ENCODE assay signal across 23 cellular contexts in genomic region chr2:126891681-126892500, GRCh38. TPM values are rescaled to one million over a fixed set of nuclear protein-coding genes. Genes with fewer than 3 reads are reported as not detected.
A peak's percentile ranks its signal among the peaks of the same experiment; 100 is the strongest.
DNase-seq lines count a peak whose midpoint lies in the region; ATAC-seq, FAIRE-seq and TF ChIP-seq lines count a peak whose summit lies in the region.
"Had no signal": no experiment of that assay in that cellular context is flagged by ENCODE, and none has a peak within 500 bp of the region (broad histone marks: within the 10 kb centered on the region; RNA-seq: fewer than 3 reads in every experiment).

No MANE protein-coding gene starts in this region.

- H3K79me1 ChIP-seq in mesendoderm (ENCODE audit: low read length) = no peaks in the 10 kb centered on the region

- FAIRE-seq in urothelium cell line (lab: Jason Lieb, UNC) = peak; percentile 46
- FAIRE-seq: A549 had no signal

- no peak overlapping the region for H3K9ac ChIP-seq in mesendoderm (ENCODE audit: low read length)
- H3K9ac ChIP-seq: BLaER1 had no signal

- no peak overlapping the region for H3K4me2 ChIP-seq in mesendoderm (ENCODE audit: low read length)
- H3K4me2 ChIP-seq: A549, BLaER1 had no signal

- WGBS in body of pancreas, 2 donors = 35 to 40% methylated on average over 6 to 10 of the region's 10 CpGs
- WGBS in mesendoderm (ENCODE audit: extremely low coverage, insufficient coverage, low lambda C conversion rate) = no CpG with 5 or more reads among the region's 10 CpGs

- H3K27ac Mint-ChIP-seq in activated CD4-positive, alpha-beta memory T cell treated with anti-CD3 and anti-CD28 coated beads, Interleukin-2, amount 10 ng/mL, durations not matched to agents 7 days and 5 days = no peak overlapping the region
- no peak overlapping the region for H3K27ac Mint-ChIP-seq in activated CD4-positive, alpha-beta memory T cell treated with anti-CD3 and anti-CD28 coated beads for 36 hours
- H3K27ac Mint-ChIP-seq: activated CD4-positive, alpha-beta T cell treated with anti-CD3 and anti-CD28 coated beads, Interleukin-2, amount 10 ng/mL, durations not matched to agents 7 days and 5 days; effector memory CD8-positive, alpha-beta T cell; T-helper 1 cell treated with Interleukin-12 subunit alpha and Interleukin-12 subunit beta and Interleukin-4 antibody, amounts not matched to agents 30 μg/mL and 1 μg/mL, for 36 hours had no signal

- ATAC-seq in body of pancreas (peak; percentile 80), GM21423 (IDR thresholded peaks at IDR 0.05; ENCODE audit: unreplicated experiment) (no peak), GM19351 (IDR thresholded peaks at IDR 0.05; ENCODE audit: unreplicated experiment) (no peak)
- ATAC-seq: A549; effector memory CD8-positive, alpha-beta T cell; left ventricle myocardium superior; mucosa of descending colon had no signal

- no peak overlapping the region for H3K4me3 ChIP-seq in body of pancreas
- no peak overlapping the region for H3K4me3 ChIP-seq in mesendoderm (ENCODE audit: low read length)
- no peak overlapping the region for H3K4me3 ChIP-seq in foreskin fibroblast (ENCODE audit: low read depth in 1 of 2, low read length in 2 of 2)
- H3K4me3 ChIP-seq: A549, BLaER1, HAP-1, mucosa of descending colon, upper lobe of left lung had no signal

- intact Hi-C loops in activated CD4-positive, alpha-beta memory T cell treated with anti-CD3 and anti-CD28 coated beads for 36 hours (cut with micrococcal nuclease) = no loop called here
- intact Hi-C loops in body of pancreas (cut with DNase I) = no loop called here

- no peaks in the 10 kb centered on the region for H3K9me3 ChIP-seq in body of pancreas
- H3K9me3 ChIP-seq: A549, BLaER1, HAP-1, mucosa of descending colon, upper lobe of left lung had no signal

- H2BK5ac ChIP-seq in mesendoderm (ENCODE audit: low read length) = no peak overlapping the region

- no peak overlapping the region for H3K4ac ChIP-seq in mesendoderm (ENCODE audit: low read depth, low read length)

- no peak overlapping the region for H2BK15ac ChIP-seq in mesendoderm (replicated peaks; ENCODE audit: low read depth)

- H2AK5ac ChIP-seq in mesendoderm (ENCODE audit: low read length) = no peak overlapping the region

- H3K4me1 Mint-ChIP-seq in activated CD4-positive, alpha-beta memory T cell treated with anti-CD3 and anti-CD28 coated beads, Interleukin-2, amount 10 ng/mL, durations not matched to agents 7 days and 5 days = no peaks in the 10 kb centered on the region
- H3K4me1 Mint-ChIP-seq in activated CD4-positive, alpha-beta memory T cell treated with anti-CD3 and anti-CD28 coated beads for 36 hours (ENCODE audit: low read depth) = no peaks in the 10 kb centered on the region
- H3K4me1 Mint-ChIP-seq: activated CD4-positive, alpha-beta T cell treated with anti-CD3 and anti-CD28 coated beads, Interleukin-2, amount 10 ng/mL, durations not matched to agents 7 days and 5 days had no signal

- POLR2A ChIA-PET in activated CD4-positive, alpha-beta memory T cell treated with anti-CD3 and anti-CD28 coated beads, Interleukin-2, amount 10 ng/mL, durations not matched to agents 7 days and 5 days (lab: Charles Lee) = no interaction called here
- POLR2A ChIA-PET in activated CD4-positive, alpha-beta memory T cell treated with anti-CD3 and anti-CD28 coated beads for 36 hours (lab: Charles Lee) = no interaction called here

- H3K27me3 ChIP-seq in body of pancreas (no peaks in the 10 kb centered on the region), mesendoderm (ENCODE audit: insufficient read depth, low read length, poor library complexity) (no peaks in the 10 kb centered on the region)
- H3K27me3 ChIP-seq: BLaER1, upper lobe of left lung had no signal

- no peak overlapping the region for H2BK120ac ChIP-seq in mesendoderm (ENCODE audit: low read depth, low read length)

- H3K36me3 ChIP-seq in body of pancreas (replicated peaks in 1 of 2; ENCODE audit: insufficient read depth in 1 of 2, low read depth in 2 of 2) (no peaks in the 10 kb centered on the region), mesendoderm (ENCODE audit: control insufficient read depth, insufficient read depth, low read length) (no peaks in the 10 kb centered on the region)
- H3K36me3 ChIP-seq: BLaER1, HAP-1, upper lobe of left lung had no signal

- no peaks in the 10 kb centered on the region for H3K79me2 ChIP-seq in mesendoderm (ENCODE audit: control insufficient read depth, insufficient read depth, low read length)

- H3K27ac ChIP-seq in body of pancreas (peak overlapping the region in 3 of 4 donors; percentile 3 to 60 (median 52)), mesendoderm (ENCODE audit: low read depth, low read length) (no peak overlapping the region)
- H3K27ac ChIP-seq: A549, BLaER1, upper lobe of left lung had no signal

- H3K36me3 Mint-ChIP-seq in activated CD4-positive, alpha-beta memory T cell treated with anti-CD3 and anti-CD28 coated beads, Interleukin-2, amount 10 ng/mL, durations not matched to agents 7 days and 5 days (ENCODE audit: low read depth) = no peaks in the 10 kb centered on the region
- H3K36me3 Mint-ChIP-seq in activated CD4-positive, alpha-beta memory T cell treated with anti-CD3 and anti-CD28 coated beads for 36 hours = no peaks in the 10 kb centered on the region

- CTCF ChIA-PET in activated CD4-positive, alpha-beta memory T cell treated with anti-CD3 and anti-CD28 coated beads, Interleukin-2, amount 10 ng/mL, durations not matched to agents 7 days and 5 days (lab: Charles Lee) = no interaction called here
- CTCF ChIA-PET in activated CD4-positive, alpha-beta memory T cell treated with anti-CD3 and anti-CD28 coated beads for 36 hours (lab: Charles Lee) = no interaction called here

- DNase-seq in activated CD4-positive, alpha-beta memory T cell treated with anti-CD3 and anti-CD28 coated beads, Interleukin-2, amount 10 ng/mL, durations not matched to agents 7 days and 5 days = peak; percentile 9
- no peak for DNase-seq in activated CD4-positive, alpha-beta memory T cell treated with anti-CD3 and anti-CD28 coated beads for 36 hours
- DNase-seq in body of pancreas (peak; percentile 40 to 66 (median 63)), mesendoderm (peak; percentile 50), urothelium cell line (ENCODE audit: low spot score) (peak; percentile 56), foreskin fibroblast (no peak)
- DNase-seq: activated CD4-positive, alpha-beta T cell treated with anti-CD3 and anti-CD28 coated beads, Interleukin-2, amount 10 ng/mL, durations not matched to agents 7 days and 5 days; amygdala; effector memory CD8-positive, alpha-beta T cell; EL; left ventricle myocardium superior; mucosa of descending colon; NCI-H1105 treated with DMSO at 0.1 percent for 48 hours; NCI-H226 had no signal

- no peak overlapping the region for H4K8ac ChIP-seq in mesendoderm (ENCODE audit: low read depth, low read length)

- H3K18ac ChIP-seq in mesendoderm (ENCODE audit: low read length) = no peak overlapping the region

- no peak overlapping the region for H4K5ac ChIP-seq in mesendoderm (ENCODE audit: low read length)

- no peak overlapping the region for H3K56ac ChIP-seq in mesendoderm (ENCODE audit: low read length)

- H3K9me3 Mint-ChIP-seq in activated CD4-positive, alpha-beta memory T cell treated with anti-CD3 and anti-CD28 coated beads, Interleukin-2, amount 10 ng/mL, durations not matched to agents 7 days and 5 days = no peaks in the 10 kb centered on the region
- H3K9me3 Mint-ChIP-seq in activated CD4-positive, alpha-beta memory T cell treated with anti-CD3 and anti-CD28 coated beads for 36 hours = no peaks in the 10 kb centered on the region
- H3K9me3 Mint-ChIP-seq: activated CD4-positive, alpha-beta T cell treated with anti-CD3 and anti-CD28 coated beads, Interleukin-2, amount 10 ng/mL, durations not matched to agents 7 days and 5 days; effector memory CD8-positive, alpha-beta T cell; T-helper 1 cell treated with Interleukin-12 subunit alpha and Interleukin-12 subunit beta and Interleukin-4 antibody, amounts not matched to agents 30 μg/mL and 1 μg/mL, for 36 hours had no signal

- TF ChIP-seq CTCF in body of pancreas (IDR thresholded peaks at IDR 0.05) = no peak
- no peak for TF ChIP-seq CTCF in foreskin fibroblast (IDR thresholded peaks at IDR 0.05; ENCODE audit: low read depth, low read length)

- no peak overlapping the region for H3K4me3 Mint-ChIP-seq in activated CD4-positive, alpha-beta memory T cell treated with anti-CD3 and anti-CD28 coated beads, Interleukin-2, amount 10 ng/mL, durations not matched to agents 7 days and 5 days
- H3K4me3 Mint-ChIP-seq in activated CD4-positive, alpha-beta memory T cell treated with anti-CD3 and anti-CD28 coated beads for 36 hours = no peak overlapping the region
- H3K4me3 Mint-ChIP-seq: activated CD4-positive, alpha-beta T cell treated with anti-CD3 and anti-CD28 coated beads, Interleukin-2, amount 10 ng/mL, durations not matched to agents 7 days and 5 days; effector memory CD8-positive, alpha-beta T cell; T-helper 1 cell treated with Interleukin-12 subunit alpha and Interleukin-12 subunit beta and Interleukin-4 antibody, amounts not matched to agents 30 μg/mL and 1 μg/mL, for 36 hours had no signal

- no peak for TF ChIP-seq POLR2A in body of pancreas (IDR thresholded peaks at IDR 0.05)

- peaks cover 1% of the 10 kb centered on the region for H3K27me3 Mint-ChIP-seq in activated CD4-positive, alpha-beta memory T cell treated with anti-CD3 and anti-CD28 coated beads, Interleukin-2, amount 10 ng/mL, durations not matched to agents 7 days and 5 days
- peaks cover 4% of the 10 kb centered on the region for H3K27me3 Mint-ChIP-seq in activated CD4-positive, alpha-beta memory T cell treated with anti-CD3 and anti-CD28 coated beads for 36 hours
- H3K27me3 Mint-ChIP-seq: activated CD4-positive, alpha-beta T cell treated with anti-CD3 and anti-CD28 coated beads, Interleukin-2, amount 10 ng/mL, durations not matched to agents 7 days and 5 days had no signal

- H3K4me1 ChIP-seq in body of pancreas (no peaks in the 10 kb centered on the region), mesendoderm (ENCODE audit: control insufficient read depth, low read depth, low read length) (no peaks in the 10 kb centered on the region)
- H3K4me1 ChIP-seq: A549, HAP-1 had no signal

- H3K23ac ChIP-seq in mesendoderm (ENCODE audit: low read length) = no peak overlapping the region

RNA-seq across cellular contexts. Expression of gene TEX51, which starts 6.8 kb away (rescaled TPM):
- total RNA-seq in activated CD4-positive, alpha-beta memory T cell treated with anti-CD3 and anti-CD28 coated beads, Interleukin-2, amount 10 ng/mL, durations not matched to agents 7 days and 5 days = not detected
- not detected for total RNA-seq in activated CD4-positive, alpha-beta memory T cell treated with anti-CD3 and anti-CD28 coated beads for 36 hours
- not detected for total RNA-seq in body of pancreas
- not detected for polyA plus RNA-seq in mesendoderm (2013, experiment 1 of 2)
- polyA plus RNA-seq in mesendoderm (2013, experiment 2 of 2) = not detected
- total RNA-seq: activated CD4-positive, alpha-beta T cell treated with anti-CD3 and anti-CD28 coated beads, Interleukin-2, amount 10 ng/mL, durations not matched to agents 7 days and 5 days; left ventricle myocardium superior; mucosa of descending colon; renal cortical epithelial cell; SK-MEL-5; upper lobe of left lung had no signal
- polyA plus RNA-seq: A549 had no signal

Comparison
In these comparisons a context has a peak if more than half of its experiments do, and no peak if none do; other contexts are left out.
1. DNase-seq: peak in activated CD4-positive, alpha-beta memory T cell treated with anti-CD3 and anti-CD28 coated beads, Interleukin-2, amount 10 ng/mL, durations not matched to agents 7 days and 5 days (single experiment), body of pancreas (4 of 4), mesendoderm (single experiment) and urothelium cell line (single experiment); none in activated CD4-positive, alpha-beta memory T cell treated with anti-CD3 and anti-CD28 coated beads for 36 hours (single experiment) and foreskin fibroblast (0 of 2).